In the genomic region with DNA sequence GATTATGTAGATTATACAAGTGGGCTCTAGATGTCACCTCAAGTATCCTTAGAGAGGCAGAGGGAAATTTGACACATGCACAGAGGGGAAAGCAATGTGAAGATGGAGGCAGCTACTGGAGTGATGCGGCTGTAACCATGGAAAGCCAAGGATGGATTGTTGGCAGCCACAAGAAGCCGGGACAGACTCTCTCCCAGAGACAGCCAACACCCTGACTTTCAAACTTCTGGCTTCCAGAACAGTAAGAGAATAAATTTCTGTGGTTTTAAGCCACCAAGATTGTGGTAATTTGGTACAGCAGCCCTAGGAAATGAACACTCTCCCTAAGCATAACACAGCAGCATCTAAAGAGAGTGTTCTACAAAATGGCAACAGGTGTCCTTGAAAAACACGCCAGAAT, we compare ENCODE assay signal across 21 cellular contexts.
A peak's percentile ranks its signal among the peaks of the same experiment; 100 is the strongest.
DNase-seq lines count a peak whose midpoint lies in the region; ATAC-seq lines count a peak whose summit lies in the region.
"Had no signal": no experiment of that assay in that cellular context is flagged by ENCODE, and none has a peak within 500 bp of the region (broad histone marks: within the 10 kb centered on the region; RNA-seq: fewer than 3 reads in every experiment).

No MANE protein-coding gene starts in this region.

- peaks cover 0 to 7% of the 10 kb centered on the region in 2 donors for H3K36me3 ChIP-seq in stomach smooth muscle (ENCODE audit: control insufficient read depth in 2 of 2, insufficient read depth in 2 of 2, low read length in 2 of 2)

- H3K27me3 ChIP-seq in stomach smooth muscle (ENCODE audit: control insufficient read depth in 1 of 2, insufficient read depth in 2 of 2, low read length in 2 of 2), result no peaks in the 10 kb centered on the region

- H3K4me3 ChIP-seq in stomach smooth muscle (ENCODE audit: low read length in 2 of 2), result peak overlapping the region in 1 of 2 donors; percentile 15

- H3K4me1 ChIP-seq in stomach smooth muscle (ENCODE audit: control insufficient read depth, insufficient read depth, low read length), result peaks cover 68% of the 10 kb centered on the region

- DNase-seq in GM04503 (ENCODE audit: low read depth) (peak; percentile 47), astrocyte of the hippocampus (ENCODE audit: low read depth, low spot score) (peak; percentile 77), iris pigment epithelial cell (ENCODE audit: low read depth) (peak; percentile 32), OCI-M1 (lab: John Stamatoyannopoulos, UW) (no peak), NOMO-1 treated with DMSO at 0.1 percent for 48 hours (lab: John Stamatoyannopoulos, UW; ENCODE audit: unreplicated experiment) (no peak)
- DNase-seq: activated CD4-positive, CD25-positive, alpha-beta regulatory T cell treated with anti-CD3 and anti-CD28 coated beads, Interleukin-2, amount 50 U/mL, for 72 hours; activated naive CD8-positive, alpha-beta T cell treated with anti-CD3 and anti-CD28 coated beads for 36 hours; COR-L47; effector CD8-positive, alpha-beta T cell; Kasumi-1; mammary epithelial cell; natural killer cell; NCI-H1417; SK-N-SH; stimulated activated CD4-positive, alpha-beta T cell treated with anti-CD3 and anti-CD28 coated beads, Interleukin-15, amount 100 ng/mL, for 24 hours; trophoblast cell had no signal

- no peak overlapping the region for H3K9ac ChIP-seq in stomach smooth muscle (ENCODE audit: low read length in 2 of 2)
- H3K9ac ChIP-seq: SK-N-SH had no signal

- no peaks in the 10 kb centered on the region for H3K9me3 ChIP-seq in stomach smooth muscle (ENCODE audit: control insufficient read depth in 2 of 2, low read length in 2 of 2)
- H3K9me3 ChIP-seq: SK-N-SH had no signal

- ATAC-seq in HG02970 (IDR thresholded peaks at IDR 0.05; ENCODE audit: low FRiP score, unreplicated experiment) (no peak), GM19324 (IDR thresholded peaks at IDR 0.05; ENCODE audit: low FRiP score, unreplicated experiment) (no peak)
- ATAC-seq: natural killer cell; Panc1; stimulated activated memory B cell treated with anti-CD40 and anti-IgM and Interleukin-4, amounts not matched to agents 10 μg/mL and 1 μg/mL and 100 μg/mL, for 72 hours had no signal

- peak overlapping the region; percentile 38 for H3K27ac ChIP-seq in stomach smooth muscle (ENCODE audit: low read length)

Comparison
In these comparisons a context has a peak if more than half of its experiments do, and no peak if none do; other contexts are left out.
1. DNase-seq: peak in GM04503 (single experiment), astrocyte of the hippocampus (single experiment) and iris pigment epithelial cell (single experiment); none in OCI-M1 (single experiment) and NOMO-1 treated with DMSO at 0.1 percent for 48 hours (single experiment).